ENCODE assay signal across 13 cellular contexts in the genomic region with DNA sequence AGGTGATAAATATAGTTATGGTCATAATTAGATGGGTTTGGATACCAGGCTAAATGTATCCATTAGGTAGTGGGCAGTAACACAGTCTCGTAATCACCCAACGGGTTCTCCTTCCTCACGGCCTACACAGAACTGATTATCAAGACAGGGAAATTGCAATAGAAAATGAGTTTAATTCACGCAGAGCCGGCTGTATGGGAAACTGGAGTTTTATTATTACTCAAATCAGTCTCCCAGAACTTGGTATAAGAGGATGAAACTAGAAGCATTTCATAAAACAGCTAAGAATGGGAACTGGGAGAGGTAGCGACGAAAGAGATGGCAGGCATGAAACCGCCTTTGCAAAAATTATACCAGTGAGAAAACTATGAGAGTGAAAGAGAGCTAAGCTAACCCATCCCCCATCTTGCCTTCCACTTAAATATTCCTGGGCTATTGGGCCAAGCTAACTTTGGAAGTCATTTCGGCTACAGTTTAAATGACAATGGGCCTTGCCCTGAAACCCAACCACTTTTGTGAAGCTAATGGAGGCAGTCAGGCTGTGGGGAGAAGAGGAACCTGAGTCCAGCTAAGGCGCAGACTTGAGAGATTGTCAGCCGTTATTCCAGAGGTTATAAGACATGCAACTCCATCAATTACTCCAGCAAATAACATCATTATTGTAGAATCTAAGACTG. TPM values are rescaled to one million over a fixed set of nuclear protein-coding genes. Genes with fewer than 3 reads are reported as not detected.
DNase-seq lines count a peak whose midpoint lies in the region; ATAC-seq and TF ChIP-seq lines count a peak whose summit lies in the region.
"Had no signal": no experiment of that assay in that cellular context is flagged by ENCODE, and none has a peak within 500 bp of the region (broad histone marks: within the 10 kb centered on the region; RNA-seq: fewer than 3 reads in every experiment).

No MANE protein-coding gene starts in this region.

- H3K27ac Mint-ChIP-seq in stimulated activated naive B cell treated with anti-CD40 and anti-IgM and Interleukin-4, amounts not matched to agents 10 μg/mL and 1 μg/mL and 100 μg/mL, for 72 hours = no peak overlapping the region

- H3K36me3 ChIP-seq in iPS-20b (ENCODE audit: insufficient read depth, low read depth, low read length) = peaks cover 82% of the 10 kb centered on the region

- no peaks in the 10 kb centered on the region for H3K27me3 Mint-ChIP-seq in stimulated activated naive B cell treated with anti-CD40 and anti-IgM and Interleukin-4, amounts not matched to agents 10 μg/mL and 1 μg/mL and 100 μg/mL, for 72 hours
- H3K27me3 Mint-ChIP-seq: CD4-positive, CD25-positive, alpha-beta regulatory T cell; naive B cell had no signal

- WGBS in lower leg skin, 2 donors = 95 to 96% methylated on average over 11 of the region's 11 CpGs

- intact Hi-C loops in lower leg skin (cut with DNase I; ENCODE audit: low total_unique reads) = no loop called here

- peak overlapping the region; percentile 78 for H3K9ac ChIP-seq in iPS-20b (ENCODE audit: low read depth, low read length)

- ATAC-seq in GM18868 (IDR thresholded peaks at IDR 0.05; ENCODE audit: unreplicated experiment) (peak; percentile 73), GM21723 (IDR thresholded peaks at IDR 0.05; ENCODE audit: unreplicated experiment) (peak; percentile 79), HG03159 (IDR thresholded peaks at IDR 0.05; ENCODE audit: unreplicated experiment) (peak; percentile 54)
- no peak for ATAC-seq in stimulated activated naive B cell treated with anti-CD40 and anti-IgM and Interleukin-4, amounts not matched to agents 10 μg/mL and 1 μg/mL and 100 μg/mL, for 72 hours (replicated peaks)
- ATAC-seq: PC-3 had no signal

- no peak for DNase-seq in stimulated activated naive B cell treated with anti-CD40 and anti-IgM and Interleukin-4, amounts not matched to agents 10 μg/mL and 1 μg/mL and 100 μg/mL, for 72 hours
- DNase-seq in NCI-H128 (lab: John Stamatoyannopoulos, UW; ENCODE audit: unreplicated experiment) (no peak), lower leg skin (ENCODE audit: low spot score in 2 of 2) (no peak), T1000 (lab: John Stamatoyannopoulos, UW) (no peak)
- DNase-seq: aorta; CD4-positive, CD25-positive, alpha-beta regulatory T cell; naive B cell; NCI-H1092; PC-3 had no signal

- H3K9me3 ChIP-seq in iPS-20b (ENCODE audit: insufficient read depth, low read depth, low read length) = no peaks in the 10 kb centered on the region

- peaks cover 45 to 64% of the 10 kb centered on the region in 2 donors for H3K36me3 Mint-ChIP-seq in stimulated activated naive B cell treated with anti-CD40 and anti-IgM and Interleukin-4, amounts not matched to agents 10 μg/mL and 1 μg/mL and 100 μg/mL, for 72 hours

- TF ChIP-seq CTCF in lower leg skin (IDR thresholded peaks at IDR 0.05) = no peak

- peaks cover 45% of the 10 kb centered on the region for H3K4me1 ChIP-seq in iPS-20b (ENCODE audit: insufficient read depth, low read length)

- H3K27ac ChIP-seq in iPS-20b (ENCODE audit: low read length) = peak overlapping the region; percentile 98

- no peaks in the 10 kb centered on the region for H3K9me3 Mint-ChIP-seq in stimulated activated naive B cell treated with anti-CD40 and anti-IgM and Interleukin-4, amounts not matched to agents 10 μg/mL and 1 μg/mL and 100 μg/mL, for 72 hours

- H3K4me1 Mint-ChIP-seq in stimulated activated naive B cell treated with anti-CD40 and anti-IgM and Interleukin-4, amounts not matched to agents 10 μg/mL and 1 μg/mL and 100 μg/mL, for 72 hours = peaks cover 2 to 5% of the 10 kb centered on the region in 2 donors

- no peak for TF ChIP-seq POLR2A in lower leg skin (IDR thresholded peaks at IDR 0.05)

- H3K4me3 ChIP-seq in iPS-20b (ENCODE audit: low read length) (peak overlapping the region; percentile 51), lower leg skin (ENCODE audit: low read depth, poor library complexity, severe bottlenecking) (no peak overlapping the region)

- no peaks in the 10 kb centered on the region for H3K27me3 ChIP-seq in iPS-20b (ENCODE audit: insufficient read depth, low read length)

- H3K4me3 Mint-ChIP-seq in stimulated activated naive B cell treated with anti-CD40 and anti-IgM and Interleukin-4, amounts not matched to agents 10 μg/mL and 1 μg/mL and 100 μg/mL, for 72 hours = no peak overlapping the region
- H3K4me3 Mint-ChIP-seq: CD4-positive, CD25-positive, alpha-beta regulatory T cell; naive B cell had no signal

RNA-seq across cellular contexts. Expression of a gene that starts 29.6 kb away (rescaled TPM):
- 10 to 100 TPM; 19.5 to 33.1 (median 28.5) TPM for total RNA-seq in lower leg skin

Comparison
In these comparisons a context has a peak if more than half of its experiments do, and no peak if none do; other contexts are left out.
1. ATAC-seq: peak in GM18868 (single experiment), GM21723 (single experiment) and HG03159 (single experiment); none in stimulated activated naive B cell treated with anti-CD40 and anti-IgM and Interleukin-4, amounts not matched to agents 10 μg/mL and 1 μg/mL and 100 μg/mL, for 72 hours (0 of 2).